In the genomic region with DNA sequence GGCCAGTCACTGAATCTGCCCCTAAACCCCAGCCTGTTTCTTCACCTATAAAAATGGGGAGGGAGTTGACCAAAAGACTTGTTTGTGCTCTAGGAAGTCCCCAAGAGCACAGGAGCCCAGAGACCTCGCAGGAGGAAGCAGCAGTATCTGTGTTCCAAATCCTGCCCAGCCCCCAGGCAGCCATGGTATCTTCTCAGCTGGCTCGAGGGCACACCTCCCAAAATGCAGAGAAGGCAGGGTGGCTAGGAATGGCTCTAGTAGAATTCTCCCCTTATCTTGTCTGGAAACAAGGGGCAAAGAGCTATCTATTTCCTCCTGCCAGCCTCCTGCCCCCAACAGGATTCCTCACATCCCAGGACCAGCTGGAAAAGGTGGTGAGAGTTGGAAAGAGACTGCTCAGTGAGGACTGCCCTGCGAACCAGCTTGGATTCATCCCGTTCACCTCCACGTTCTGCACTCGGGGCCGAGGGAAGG, we compare ENCODE assay signal across 1 cellular context.
A peak's percentile ranks its signal among the peaks of the same experiment; 100 is the strongest.
TF ChIP-seq lines count a peak whose summit lies in the region.

No MANE protein-coding gene starts in this region.

TF ChIP-seq in K562, 482 proteins besides CTCF, POLR2A, EP300 and RAD21 (continued from another document and continues in another):
- TF ChIP-seq, protein P1, sequence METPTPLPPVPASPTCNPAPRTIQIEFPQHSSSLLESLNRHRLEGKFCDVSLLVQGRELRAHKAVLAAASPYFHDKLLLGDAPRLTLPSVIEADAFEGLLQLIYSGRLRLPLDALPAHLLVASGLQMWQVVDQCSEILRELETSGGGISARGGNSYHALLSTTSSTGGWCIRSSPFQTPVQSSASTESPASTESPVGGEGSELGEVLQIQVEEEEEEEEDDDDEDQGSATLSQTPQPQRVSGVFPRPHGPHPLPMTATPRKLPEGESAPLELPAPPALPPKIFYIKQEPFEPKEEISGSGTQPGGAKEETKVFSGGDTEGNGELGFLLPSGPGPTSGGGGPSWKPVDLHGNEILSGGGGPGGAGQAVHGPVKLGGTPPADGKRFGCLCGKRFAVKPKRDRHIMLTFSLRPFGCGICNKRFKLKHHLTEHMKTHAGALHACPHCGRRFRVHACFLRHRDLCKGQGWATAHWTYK (CRISPR knock-in tag; IDR thresholded peaks at IDR 0.05), result 0 out of 2 replicates have a peak, but pooled peaks have one; percentile 33
- TF ChIP-seq NR4A1 (CRISPR knock-in tag; IDR thresholded peaks at IDR 0.05) (no peak), NR4A1 (tag; IDR thresholded peaks at IDR 0.05) (0 out of 2 replicates have a peak, but pooled peaks have one; percentile 23), ZSCAN32 (CRISPR knock-in tag; IDR thresholded peaks at IDR 0.05) (peak; percentile 30; the same call in 1 of the 2 replicates), E2F4 (CRISPR knock-in tag; IDR thresholded peaks at IDR 0.05; ENCODE audit: low read depth) (no peak), HDAC1 (IDR thresholded peaks at IDR 0.05) (peak in 1 of 2 experiments; percentile 10; a peak in 1 of 4 replicates), PPARD (CRISPR knock-in tag; IDR thresholded peaks at IDR 0.05) (no peak), ZNF124 (CRISPR knock-in tag; IDR thresholded peaks at IDR 0.05) (no peak), POLR2G (IDR thresholded peaks at IDR 0.05; ENCODE audit: low read depth, low read length) (no peak), NCOA2 (IDR thresholded peaks at IDR 0.05; ENCODE audit: partially characterized antibody in 2 of 2) (no peak), YY1 (IDR thresholded peaks at IDR 0.05; ENCODE audit: borderline replicate concordance in 1 of 3, control insufficient read depth in 1 of 3, extremely low read depth in 1 of 3, insufficient read depth in 3 of 3, insufficient read length in 1 of 3, insufficient replicate concordance in 2 of 3, low read depth in 1 of 3, low read length in 2 of 3) (peak in 2 of 3 experiments; percentile 19 to 61), ELF1 (tag; IDR thresholded peaks at IDR 0.05) (no peak), ARID2 (IDR thresholded peaks at IDR 0.05) (no peak), MCM5 (IDR thresholded peaks at IDR 0.05; ENCODE audit: low read depth) (no peak), HDAC6 (IDR thresholded peaks at IDR 0.05; ENCODE audit: low read depth, low read length) (no peak), UBTF (IDR thresholded peaks at IDR 0.05; ENCODE audit: borderline replicate concordance in 1 of 2, low read depth in 2 of 2, low read length in 2 of 2) (no peak), E2F3 (CRISPR knock-in tag; IDR thresholded peaks at IDR 0.05) (no peak), ZC3H4 (CRISPR knock-in tag; IDR thresholded peaks at IDR 0.05; ENCODE audit: borderline replicate concordance) (no peak), PHB2 (IDR thresholded peaks at IDR 0.05; ENCODE audit: low read depth) (no peak), HSF4 (CRISPR knock-in tag; IDR thresholded peaks at IDR 0.05; ENCODE audit: borderline replicate concordance) (no peak), EGR1 (conservative IDR thresholded peaks at IDR 0.05) (no peak), TEAD4 (IDR thresholded peaks at IDR 0.05; ENCODE audit: low read length) (0 out of 2 replicates have a peak, but pooled peaks have one; percentile 22), TEAD4 (CRISPR knock-in tag; IDR thresholded peaks at IDR 0.05; ENCODE audit: borderline replicate concordance) (no peak), ELF4 (CRISPR knock-in tag; IDR thresholded peaks at IDR 0.05) (no peak; the same call in 1 of the 2 replicates), TFAP4 (CRISPR knock-in tag; IDR thresholded peaks at IDR 0.05; ENCODE audit: borderline replicate concordance) (peak; percentile 71), ZBTB12 (CRISPR knock-in tag; IDR thresholded peaks at IDR 0.05) (no peak; the same call in 1 of the 2 replicates), TARDBP (IDR thresholded peaks at IDR 0.05) (no peak), ESRRB (CRISPR knock-in tag; IDR thresholded peaks at IDR 0.05; ENCODE audit: borderline replicate concordance) (0 out of 2 replicates have a peak, but pooled peaks have one; percentile 22), KHSRP (IDR thresholded peaks at IDR 0.05) (no peak), CAMTA2 (CRISPR knock-in tag; conservative IDR thresholded peaks at IDR 0.05) (no peak), EZH2 (IDR thresholded peaks at IDR 0.05; ENCODE audit: borderline replicate concordance, low read depth, low read length) (no peak), IRF9 (tag; IDR thresholded peaks at IDR 0.05) (no peak), PHTF2 (CRISPR knock-in tag; IDR thresholded peaks at IDR 0.05) (no peak), NKRF (IDR thresholded peaks at IDR 0.05; ENCODE audit: borderline replicate concordance) (no peak), ERF (CRISPR knock-in tag; IDR thresholded peaks at IDR 0.05) (no peak), NBN (IDR thresholded peaks at IDR 0.05; ENCODE audit: low read depth) (no peak), U2AF1 (optimal IDR thresholded peaks at IDR 0.05; ENCODE audit: low read depth, low read length) (no peak)
- TF ChIP-seq, protein P2, sequence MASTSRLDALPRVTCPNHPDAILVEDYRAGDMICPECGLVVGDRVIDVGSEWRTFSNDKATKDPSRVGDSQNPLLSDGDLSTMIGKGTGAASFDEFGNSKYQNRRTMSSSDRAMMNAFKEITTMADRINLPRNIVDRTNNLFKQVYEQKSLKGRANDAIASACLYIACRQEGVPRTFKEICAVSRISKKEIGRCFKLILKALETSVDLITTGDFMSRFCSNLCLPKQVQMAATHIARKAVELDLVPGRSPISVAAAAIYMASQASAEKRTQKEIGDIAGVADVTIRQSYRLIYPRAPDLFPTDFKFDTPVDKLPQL (IDR thresholded peaks at IDR 0.05; ENCODE audit: extremely low read depth, insufficient read length), result no peak
- TF ChIP-seq, protein P3, sequence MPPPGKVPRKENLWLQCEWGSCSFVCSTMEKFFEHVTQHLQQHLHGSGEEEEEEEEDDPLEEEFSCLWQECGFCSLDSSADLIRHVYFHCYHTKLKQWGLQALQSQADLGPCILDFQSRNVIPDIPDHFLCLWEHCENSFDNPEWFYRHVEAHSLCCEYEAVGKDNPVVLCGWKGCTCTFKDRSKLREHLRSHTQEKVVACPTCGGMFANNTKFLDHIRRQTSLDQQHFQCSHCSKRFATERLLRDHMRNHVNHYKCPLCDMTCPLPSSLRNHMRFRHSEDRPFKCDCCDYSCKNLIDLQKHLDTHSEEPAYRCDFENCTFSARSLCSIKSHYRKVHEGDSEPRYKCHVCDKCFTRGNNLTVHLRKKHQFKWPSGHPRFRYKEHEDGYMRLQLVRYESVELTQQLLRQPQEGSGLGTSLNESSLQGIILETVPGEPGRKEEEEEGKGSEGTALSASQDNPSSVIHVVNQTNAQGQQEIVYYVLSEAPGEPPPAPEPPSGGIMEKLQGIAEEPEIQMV (tag; conservative IDR thresholded peaks at IDR 0.05; ENCODE audit: low read depth), result no peak
- TF ChIP-seq, protein P4, sequence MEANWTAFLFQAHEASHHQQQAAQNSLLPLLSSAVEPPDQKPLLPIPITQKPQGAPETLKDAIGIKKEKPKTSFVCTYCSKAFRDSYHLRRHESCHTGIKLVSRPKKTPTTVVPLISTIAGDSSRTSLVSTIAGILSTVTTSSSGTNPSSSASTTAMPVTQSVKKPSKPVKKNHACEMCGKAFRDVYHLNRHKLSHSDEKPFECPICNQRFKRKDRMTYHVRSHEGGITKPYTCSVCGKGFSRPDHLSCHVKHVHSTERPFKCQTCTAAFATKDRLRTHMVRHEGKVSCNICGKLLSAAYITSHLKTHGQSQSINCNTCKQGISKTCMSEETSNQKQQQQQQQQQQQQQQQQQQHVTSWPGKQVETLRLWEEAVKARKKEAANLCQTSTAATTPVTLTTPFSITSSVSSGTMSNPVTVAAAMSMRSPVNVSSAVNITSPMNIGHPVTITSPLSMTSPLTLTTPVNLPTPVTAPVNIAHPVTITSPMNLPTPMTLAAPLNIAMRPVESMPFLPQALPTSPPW (CRISPR knock-in tag; IDR thresholded peaks at IDR 0.05), result no peak
- TF ChIP-seq, protein P5, sequence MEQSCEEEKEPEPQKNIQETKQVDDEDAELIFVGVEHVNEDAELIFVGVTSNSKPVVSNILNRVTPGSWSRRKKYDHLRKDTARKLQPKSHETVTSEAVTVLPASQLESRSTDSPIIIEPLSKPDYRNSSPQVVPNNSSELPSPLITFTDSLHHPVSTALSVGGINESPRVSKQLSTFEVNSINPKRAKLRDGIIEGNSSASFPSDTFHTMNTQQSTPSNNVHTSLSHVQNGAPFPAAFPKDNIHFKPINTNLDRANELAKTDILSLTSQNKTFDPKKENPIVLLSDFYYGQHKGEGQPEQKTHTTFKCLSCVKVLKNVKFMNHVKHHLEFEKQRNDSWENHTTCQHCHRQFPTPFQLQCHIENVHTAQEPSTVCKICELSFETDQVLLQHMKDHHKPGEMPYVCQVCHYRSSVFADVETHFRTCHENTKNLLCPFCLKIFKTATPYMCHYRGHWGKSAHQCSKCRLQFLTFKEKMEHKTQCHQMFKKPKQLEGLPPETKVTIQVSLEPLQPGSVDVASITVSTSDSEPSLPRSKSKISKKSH (CRISPR knock-in tag; IDR thresholded peaks at IDR 0.05), result no peak
- TF ChIP-seq, protein P6, sequence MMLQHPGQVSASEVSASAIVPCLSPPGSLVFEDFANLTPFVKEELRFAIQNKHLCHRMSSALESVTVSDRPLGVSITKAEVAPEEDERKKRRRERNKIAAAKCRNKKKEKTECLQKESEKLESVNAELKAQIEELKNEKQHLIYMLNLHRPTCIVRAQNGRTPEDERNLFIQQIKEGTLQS (IDR thresholded peaks at IDR 0.05), result no peak
- TF ChIP-seq, protein P6 (CRISPR knock-in tag; conservative IDR thresholded peaks at IDR 0.05), result no peak
